In the genomic region with DNA sequence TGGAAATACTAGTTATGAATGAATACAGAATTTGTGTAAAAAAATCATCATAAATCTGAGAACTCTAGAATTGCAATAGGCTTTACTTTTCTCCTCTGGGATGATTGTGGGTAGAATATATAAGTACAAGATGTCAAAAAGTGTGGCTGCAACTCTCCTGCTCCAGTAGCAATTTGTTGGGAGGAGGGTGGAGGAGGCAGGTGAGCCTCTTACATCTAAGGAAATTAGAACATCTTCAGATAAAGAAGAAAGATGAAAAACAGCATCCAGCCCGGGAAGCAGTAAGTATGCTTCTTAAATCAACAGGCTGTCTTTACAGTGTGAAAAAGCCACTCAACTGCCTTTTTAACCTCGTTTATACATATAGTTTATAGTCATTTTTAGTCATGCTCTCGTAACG, we compare ENCODE assay signal across 24 cellular contexts.
"Had no signal": no experiment of that assay in that cellular context is flagged by ENCODE, and none has a peak within 500 bp of the region (broad histone marks: within the 10 kb centered on the region; RNA-seq: fewer than 3 reads in every experiment).

No MANE protein-coding gene starts in this region.

- ATAC-seq: activated CD8-positive, alpha-beta T cell treated with anti-CD3 and anti-CD28 coated beads for 36 hours; activated T-helper 17 cell treated with anti-CD3 and anti-CD28 coated beads, Interleukin-2, amount 50 U/mL, for 72 hours; body of pancreas had no signal

- H3K9me3 Mint-ChIP-seq: activated CD8-positive, alpha-beta T cell treated with anti-CD3 and anti-CD28 coated beads for 36 hours; activated naive CD4-positive, alpha-beta T cell treated with anti-CD3 and anti-CD28 coated beads for 36 hours; activated T-helper 17 cell treated with anti-CD3 and anti-CD28 coated beads, Interleukin-2, amount 50 U/mL, for 72 hours had no signal

- H3K4me1 Mint-ChIP-seq: activated T-helper 17 cell treated with anti-CD3 and anti-CD28 coated beads, Interleukin-2, amount 50 U/mL, for 72 hours had no signal

- H3K27me3 Mint-ChIP-seq: activated CD8-positive, alpha-beta T cell treated with anti-CD3 and anti-CD28 coated beads for 36 hours; activated T-helper 17 cell treated with anti-CD3 and anti-CD28 coated beads, Interleukin-2, amount 50 U/mL, for 72 hours had no signal

- H3K27ac Mint-ChIP-seq: activated CD8-positive, alpha-beta T cell treated with anti-CD3 and anti-CD28 coated beads for 36 hours; activated naive CD4-positive, alpha-beta T cell treated with anti-CD3 and anti-CD28 coated beads for 36 hours; activated T-helper 17 cell treated with anti-CD3 and anti-CD28 coated beads, Interleukin-2, amount 50 U/mL, for 72 hours had no signal

- H3K4me3 ChIP-seq: ascending aorta, body of pancreas, MG63, SJCRH30 had no signal

- H3K4me1 ChIP-seq: SJCRH30 had no signal

- H3K27ac ChIP-seq: ascending aorta, body of pancreas, SJCRH30, WERI-Rb-1 had no signal

- H3K4me3 Mint-ChIP-seq: activated CD8-positive, alpha-beta T cell treated with anti-CD3 and anti-CD28 coated beads for 36 hours; activated naive CD4-positive, alpha-beta T cell treated with anti-CD3 and anti-CD28 coated beads for 36 hours; activated T-helper 17 cell treated with anti-CD3 and anti-CD28 coated beads, Interleukin-2, amount 50 U/mL, for 72 hours had no signal

- DNase-seq: activated CD4-positive, alpha-beta T cell treated with anti-CD3 and anti-CD28 coated beads for 4 hours; activated CD8-positive, alpha-beta memory T cell treated with anti-CD3 and anti-CD28 coated beads, Interleukin-2, amount 50 U/mL, for 4 hours; activated CD8-positive, alpha-beta T cell treated with anti-CD3 and anti-CD28 coated beads for 36 hours; activated gamma-delta T cell; activated naive CD4-positive, alpha-beta T cell treated with anti-CD3 and anti-CD28 coated beads for 36 hours; activated T-cell treated with anti-CD3 and anti-CD28 coated beads, Interleukin-2, amount 50 U/mL, for 1 hour; amniotic stem cell; body of pancreas; central memory CD4-positive, alpha-beta T cell; MG63; MV-4-11; NCI-H1417 treated with DMSO at 0.1 percent for 48 hours; NCI-H1694; NCI-H2029; NCI-H2107; NCI-H345; NCI-H510A; NCI-H526 treated with DMSO at 0.1 percent for 48 hours; SJCRH30; SK-N-SH; T-helper 1 cell; WERI-Rb-1 had no signal

- H3K27me3 ChIP-seq: ascending aorta, body of pancreas, SJCRH30 had no signal

- H3K9me3 ChIP-seq: ascending aorta, body of pancreas, MG63, SJCRH30, SK-N-SH had no signal

- H3K36me3 ChIP-seq: ascending aorta, MG63, SJCRH30 had no signal
